8 cellular contexts compared by ENCODE assay signal in genomic region chr17:42832934-42833770, GRCh38. TPM values are rescaled to one million over a fixed set of nuclear protein-coding genes. Genes with fewer than 3 reads are reported as not detected.
DNase-seq lines count a peak whose midpoint lies in the region; ATAC-seq lines count a peak whose summit lies in the region.

A gene with protein sequence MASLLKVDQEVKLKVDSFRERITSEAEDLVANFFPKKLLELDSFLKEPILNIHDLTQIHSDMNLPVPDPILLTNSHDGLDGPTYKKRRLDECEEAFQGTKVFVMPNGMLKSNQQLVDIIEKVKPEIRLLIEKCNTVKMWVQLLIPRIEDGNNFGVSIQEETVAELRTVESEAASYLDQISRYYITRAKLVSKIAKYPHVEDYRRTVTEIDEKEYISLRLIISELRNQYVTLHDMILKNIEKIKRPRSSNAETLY (plus strand): TSS chr17:42833397. CDS start chr17:42833632, 235 bp downstream.

- peak within 1 kb of the TSS; percentile 82 to 91 for H3K18ac ChIP-seq in mesenchymal stem cell (ENCODE audit: low read depth in 1 of 2, low read length in 2 of 2)

- H3K9ac ChIP-seq in mesenchymal stem cell (ENCODE audit: low read length), result peak within 1 kb of the TSS; percentile 99

- H3K9me3 Mint-ChIP-seq in effector memory CD8-positive, alpha-beta T cell, result no peaks in the 10 kb centered on the region

- peak within 1 kb of the TSS; percentile 2 to 42 for H3K23ac ChIP-seq in mesenchymal stem cell (ENCODE audit: low read length in 2 of 2)

- WGBS in mesenchymal stem cell, result under 1% methylated on average over 60 of the region's 71 CpGs

- H3K27ac ChIP-seq in mesenchymal stem cell (ENCODE audit: low read length, poor library complexity, severe bottlenecking), result peak within 1 kb of the TSS; percentile 70

- peaks cover 0 to 8% of the 10 kb centered on the region in 2 experiments for H3K27me3 ChIP-seq in mesenchymal stem cell (ENCODE audit: control insufficient read depth in 1 of 2, insufficient read depth in 1 of 2, low read length in 2 of 2)

- peak within 1 kb of the TSS; percentile 95 for H2AFZ ChIP-seq in mesenchymal stem cell (ENCODE audit: low read depth, low read length)

- peaks cover 21% of the 10 kb centered on the region for H3K79me1 ChIP-seq in mesenchymal stem cell (replicated peaks; ENCODE audit: low read length, poor library complexity, severe bottlenecking)

- peak within 1 kb of the TSS; percentile 99 for H3K27ac Mint-ChIP-seq in effector memory CD8-positive, alpha-beta T cell

- no peaks in the 10 kb centered on the region for H3K9me3 ChIP-seq in mesenchymal stem cell (ENCODE audit: control insufficient read depth, low read length)

- H3K4me1 Mint-ChIP-seq in effector memory CD8-positive, alpha-beta T cell (ENCODE audit: low read depth in 2 of 2), result peaks cover 11 to 14% of the 10 kb centered on the region in 2 donors

- ATAC-seq in GM19463 (IDR thresholded peaks at IDR 0.05; ENCODE audit: unreplicated experiment), result peak; percentile 85
- ATAC-seq in effector memory CD8-positive, alpha-beta T cell (replicated peaks), result peak; percentile 91

- H4K91ac ChIP-seq in mesenchymal stem cell (ENCODE audit: low read length), result peak within 1 kb of the TSS; percentile 65

- peak within 1 kb of the TSS; percentile 96 to 97 for H3K4me3 Mint-ChIP-seq in effector memory CD8-positive, alpha-beta T cell

- DNase-seq in CMK (ENCODE audit: low read depth), result peak; percentile 46
- peak; percentile 57 for DNase-seq in HS-27A (ENCODE audit: low read depth)
- peak; percentile 87 for DNase-seq in NK-92 treated with Interleukin-12 subunit alpha and Interleukin-12 subunit beta, amount 100 ng/mL, for 24 hours (lab: John Stamatoyannopoulos, UW)
- DNase-seq in activated CD8-positive, alpha-beta memory T cell treated with anti-CD3 and anti-CD28 coated beads for 4 hours (ENCODE audit: low read depth in 2 of 2), result peak; percentile 81 to 82
- peak; percentile 86 to 88 (median 88) for DNase-seq in effector memory CD8-positive, alpha-beta T cell
- peak; percentile 93 for DNase-seq in mesenchymal stem cell
- peak; percentile 86 for DNase-seq in stimulated activated CD8-positive, alpha-beta memory T cell treated with anti-CD3 and anti-CD28 coated beads, Interleukin-12 subunit alpha, Interleukin-12 subunit beta, amount 100 ng/mL, for 4 hours (ENCODE audit: low read depth)

- peak within 1 kb of the TSS; percentile 62 for H2BK15ac ChIP-seq in mesenchymal stem cell (ENCODE audit: low read depth, poor library complexity, severe bottlenecking)

- H2BK120ac ChIP-seq in mesenchymal stem cell (ENCODE audit: low read depth, low read length), result no peak within 1 kb of the TSS

- peak within 1 kb of the TSS; percentile 26 to 93 for H3K14ac ChIP-seq in mesenchymal stem cell (ENCODE audit: low read length in 2 of 2)

- peak within 1 kb of the TSS; percentile 98 for H4K8ac ChIP-seq in mesenchymal stem cell (ENCODE audit: low read length)

- H3K36me3 Mint-ChIP-seq in effector memory CD8-positive, alpha-beta T cell (ENCODE audit: insufficient read depth), result peaks cover 48% of the 10 kb centered on the region

- H2AK5ac ChIP-seq in mesenchymal stem cell (ENCODE audit: low read length, severe bottlenecking), result no peak within 1 kb of the TSS

- peak within 1 kb of the TSS in 1 of 2 experiments; percentile 61 for H2BK12ac ChIP-seq in mesenchymal stem cell (ENCODE audit: low read length in 2 of 2)

- peak within 1 kb of the TSS; percentile 97 for H3K4me2 ChIP-seq in mesenchymal stem cell (ENCODE audit: low read length, poor library complexity, severe bottlenecking)

- H3K4ac ChIP-seq in mesenchymal stem cell (ENCODE audit: low read depth in 1 of 2, low read length in 2 of 2), result peak within 1 kb of the TSS; percentile 71 to 89

- peak within 1 kb of the TSS; percentile 10 for H2BK5ac ChIP-seq in mesenchymal stem cell (ENCODE audit: low read depth, low read length, poor library complexity, severe bottlenecking)

- peak within 1 kb of the TSS; percentile 93 to 94 for H3K4me3 ChIP-seq in mesenchymal stem cell (ENCODE audit: insufficient read depth in 1 of 2, low read depth in 1 of 2, low read length in 2 of 2)

- peaks cover 9 to 13% of the 10 kb centered on the region in 2 donors for H3K27me3 Mint-ChIP-seq in effector memory CD8-positive, alpha-beta T cell

- H3K36me3 ChIP-seq in mesenchymal stem cell (ENCODE audit: control insufficient read depth in 1 of 2, insufficient read depth in 2 of 2, low read depth in 1 of 2, low read length in 2 of 2), result peaks cover 27 to 36% of the 10 kb centered on the region in 2 experiments

- peaks cover 3% of the 10 kb centered on the region for H3K4me1 ChIP-seq in mesenchymal stem cell (ENCODE audit: control insufficient read depth, insufficient read depth, low read depth, low read length)

RNA-seq across cellular contexts. Expression of the gene that starts here (rescaled TPM):
- polyA plus RNA-seq in mesenchymal stem cell (2013, experiment 1 of 2), result 108 TPM
- 107 TPM for polyA plus RNA-seq in mesenchymal stem cell (2013, experiment 2 of 2)

Comparison
In these comparisons a context has a peak if more than half of its experiments do, and no peak if none do; other contexts are left out.
1. Peak in every context shown above with its lines: DNase-seq, ATAC-seq, H3K4me3 ChIP-seq and H3K27ac ChIP-seq.